1 cellular context compared by ENCODE assay signal in the genomic region with DNA sequence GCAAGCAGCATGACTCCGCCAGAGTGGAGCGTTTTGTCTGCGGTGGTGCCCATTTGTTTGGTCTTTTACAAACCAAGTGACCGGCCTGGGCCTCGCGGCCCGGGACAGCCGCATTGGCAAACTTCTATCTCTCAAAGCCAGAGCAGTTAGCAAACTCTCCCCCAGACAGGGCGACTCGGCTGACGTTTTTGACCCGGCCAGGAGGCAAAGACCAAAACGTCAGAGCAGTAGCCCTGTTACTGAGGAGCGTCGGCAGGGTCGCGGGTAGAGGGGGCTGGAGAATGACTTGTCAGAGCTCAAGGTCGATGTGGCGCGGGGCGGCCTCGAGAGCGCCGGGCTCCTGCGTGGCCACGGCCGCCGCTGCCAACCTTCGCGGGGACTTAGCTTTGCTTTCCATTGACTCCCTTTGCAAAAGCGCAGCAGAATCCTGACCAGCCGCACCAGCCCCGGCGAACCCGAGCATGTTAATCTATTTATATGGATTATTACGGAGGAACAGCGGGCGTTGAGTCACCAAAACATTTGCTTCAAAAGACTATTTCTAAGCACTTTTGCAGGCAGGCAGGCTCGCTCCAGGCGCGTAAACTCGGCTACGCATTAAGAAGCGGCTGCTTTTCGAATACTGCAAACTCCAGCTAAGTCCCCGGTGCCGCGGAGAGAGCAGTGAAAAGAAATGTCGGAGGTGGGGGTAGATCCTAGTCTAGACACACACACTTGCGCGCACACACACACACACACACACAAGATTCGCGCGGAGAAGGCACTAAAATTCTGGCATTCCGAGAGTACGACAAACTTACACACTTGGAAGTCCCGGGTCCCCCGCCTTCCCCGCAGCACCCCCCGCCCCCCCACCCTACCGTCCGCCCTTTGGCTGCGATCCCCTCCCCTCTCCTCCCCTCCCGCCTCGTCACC.
TF ChIP-seq lines count a peak whose summit lies in the region.

No MANE protein-coding gene starts in this region.

TF ChIP-seq in GM23338, 12 proteins besides CTCF, POLR2A, EP300 and RAD21:
- TF ChIP-seq, protein P1, sequence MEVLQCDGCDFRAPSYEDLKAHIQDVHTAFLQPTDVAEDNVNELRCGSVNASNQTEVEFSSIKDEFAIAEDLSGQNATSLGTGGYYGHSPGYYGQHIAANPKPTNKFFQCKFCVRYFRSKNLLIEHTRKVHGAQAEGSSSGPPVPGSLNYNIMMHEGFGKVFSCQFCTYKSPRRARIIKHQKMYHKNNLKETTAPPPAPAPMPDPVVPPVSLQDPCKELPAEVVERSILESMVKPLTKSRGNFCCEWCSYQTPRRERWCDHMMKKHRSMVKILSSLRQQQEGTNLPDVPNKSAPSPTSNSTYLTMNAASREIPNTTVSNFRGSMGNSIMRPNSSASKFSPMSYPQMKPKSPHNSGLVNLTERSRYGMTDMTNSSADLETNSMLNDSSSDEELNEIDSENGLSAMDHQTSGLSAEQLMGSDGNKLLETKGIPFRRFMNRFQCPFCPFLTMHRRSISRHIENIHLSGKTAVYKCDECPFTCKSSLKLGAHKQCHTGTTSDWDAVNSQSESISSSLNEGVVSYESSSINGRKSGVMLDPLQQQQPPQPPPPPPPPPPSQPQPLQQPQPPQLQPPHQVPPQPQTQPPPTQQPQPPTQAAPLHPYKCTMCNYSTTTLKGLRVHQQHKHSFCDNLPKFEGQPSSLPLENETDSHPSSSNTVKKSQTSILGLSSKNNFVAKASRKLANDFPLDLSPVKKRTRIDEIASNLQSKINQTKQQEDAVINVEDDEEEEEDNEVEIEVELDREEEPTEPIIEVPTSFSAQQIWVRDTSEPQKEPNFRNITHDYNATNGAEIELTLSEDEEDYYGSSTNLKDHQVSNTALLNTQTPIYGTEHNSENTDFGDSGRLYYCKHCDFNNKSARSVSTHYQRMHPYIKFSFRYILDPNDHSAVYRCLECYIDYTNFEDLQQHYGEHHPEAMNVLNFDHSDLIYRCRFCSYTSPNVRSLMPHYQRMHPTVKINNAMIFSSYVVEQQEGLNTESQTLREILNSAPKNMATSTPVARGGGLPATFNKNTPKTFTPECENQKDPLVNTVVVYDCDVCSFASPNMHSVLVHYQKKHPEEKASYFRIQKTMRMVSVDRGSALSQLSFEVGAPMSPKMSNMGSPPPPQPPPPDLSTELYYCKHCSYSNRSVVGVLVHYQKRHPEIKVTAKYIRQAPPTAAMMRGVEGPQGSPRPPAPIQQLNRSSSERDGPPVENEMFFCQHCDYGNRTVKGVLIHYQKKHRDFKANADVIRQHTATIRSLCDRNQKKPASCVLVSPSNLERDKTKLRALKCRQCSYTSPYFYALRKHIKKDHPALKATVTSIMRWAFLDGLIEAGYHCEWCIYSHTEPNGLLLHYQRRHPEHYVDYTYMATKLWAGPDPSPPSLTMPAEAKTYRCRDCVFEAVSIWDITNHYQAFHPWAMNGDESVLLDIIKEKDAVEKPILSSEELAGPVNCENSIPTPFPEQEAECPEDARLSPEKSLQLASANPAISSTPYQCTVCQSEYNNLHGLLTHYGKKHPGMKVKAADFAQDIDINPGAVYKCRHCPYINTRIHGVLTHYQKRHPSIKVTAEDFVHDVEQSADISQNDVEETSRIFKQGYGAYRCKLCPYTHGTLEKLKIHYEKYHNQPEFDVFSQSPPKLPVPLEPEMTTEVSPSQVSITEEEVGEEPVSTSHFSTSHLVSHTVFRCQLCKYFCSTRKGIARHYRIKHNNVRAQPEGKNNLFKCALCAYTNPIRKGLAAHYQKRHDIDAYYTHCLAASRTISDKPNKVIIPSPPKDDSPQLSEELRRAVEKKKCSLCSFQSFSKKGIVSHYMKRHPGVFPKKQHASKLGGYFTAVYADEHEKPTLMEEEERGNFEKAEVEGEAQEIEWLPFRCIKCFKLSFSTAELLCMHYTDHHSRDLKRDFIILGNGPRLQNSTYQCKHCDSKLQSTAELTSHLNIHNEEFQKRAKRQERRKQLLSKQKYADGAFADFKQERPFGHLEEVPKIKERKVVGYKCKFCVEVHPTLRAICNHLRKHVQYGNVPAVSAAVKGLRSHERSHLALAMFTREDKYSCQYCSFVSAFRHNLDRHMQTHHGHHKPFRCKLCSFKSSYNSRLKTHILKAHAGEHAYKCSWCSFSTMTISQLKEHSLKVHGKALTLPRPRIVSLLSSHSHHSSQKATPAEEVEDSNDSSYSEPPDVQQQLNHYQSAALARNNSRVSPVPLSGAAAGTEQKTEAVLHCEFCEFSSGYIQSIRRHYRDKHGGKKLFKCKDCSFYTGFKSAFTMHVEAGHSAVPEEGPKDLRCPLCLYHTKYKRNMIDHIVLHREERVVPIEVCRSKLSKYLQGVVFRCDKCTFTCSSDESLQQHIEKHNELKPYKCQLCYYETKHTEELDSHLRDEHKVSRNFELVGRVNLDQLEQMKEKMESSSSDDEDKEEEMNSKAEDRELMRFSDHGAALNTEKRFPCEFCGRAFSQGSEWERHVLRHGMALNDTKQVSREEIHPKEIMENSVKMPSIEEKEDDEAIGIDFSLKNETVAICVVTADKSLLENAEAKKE (CRISPR knock-in tag; IDR thresholded peaks at IDR 0.05): no peak
- peak; percentile 77 for TF ChIP-seq EZH2 (IDR thresholded peaks at IDR 0.05; ENCODE audit: low read depth, unreplicated experiment)
